8 cellular contexts compared by ENCODE assay signal in the genomic region with DNA sequence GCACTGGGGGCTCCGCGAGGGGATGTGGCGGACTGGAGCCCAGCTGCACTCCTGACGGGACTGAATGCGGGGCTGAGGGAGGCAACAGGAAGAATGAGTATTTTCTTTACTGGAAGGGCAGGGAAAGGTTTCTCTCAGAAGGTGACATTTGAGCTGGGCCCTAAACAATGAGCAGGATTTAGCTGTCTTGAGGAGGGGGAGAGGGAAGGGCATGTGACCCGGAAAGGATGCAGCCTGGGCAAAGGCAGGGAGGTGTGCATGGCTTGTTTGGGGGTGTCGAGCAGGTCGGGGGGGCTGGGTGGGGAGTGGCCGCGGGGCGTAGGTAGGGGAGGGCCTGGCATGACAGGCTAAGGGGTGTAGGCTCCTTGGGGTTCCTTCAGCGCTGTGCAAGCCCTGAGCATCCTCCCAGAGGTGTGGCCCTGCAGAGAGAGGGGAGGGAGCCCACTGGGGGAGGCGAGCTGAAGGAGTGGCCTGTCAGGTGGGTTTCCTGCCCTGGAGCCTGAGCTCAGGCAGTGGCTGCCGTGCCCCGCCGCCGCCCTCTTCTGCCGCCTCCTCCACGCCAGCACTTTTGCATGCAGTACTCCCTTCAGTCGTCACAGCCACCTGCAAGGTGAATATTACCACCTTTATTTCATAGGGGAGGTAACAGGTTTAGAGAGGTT. TPM values are rescaled to one million over a fixed set of nuclear protein-coding genes. Genes with fewer than 3 reads are reported as not detected.
DNase-seq lines count a peak whose midpoint lies in the region; ATAC-seq and TF ChIP-seq lines count a peak whose summit lies in the region.

No MANE protein-coding gene starts in this region.

- no peaks in the 10 kb centered on the region for H3K27me3 Mint-ChIP-seq in activated CD4-positive, alpha-beta memory T cell treated with anti-CD3 and anti-CD28 coated beads, Interleukin-2, amount 10 ng/mL, durations not matched to agents 7 days and 5 days
- H3K27me3 Mint-ChIP-seq in osteocyte (ENCODE audit: unreplicated experiment) = no peaks in the 10 kb centered on the region

- peaks cover 20% of the 10 kb centered on the region for H3K36me3 Mint-ChIP-seq in activated CD4-positive, alpha-beta memory T cell treated with anti-CD3 and anti-CD28 coated beads, Interleukin-2, amount 10 ng/mL, durations not matched to agents 7 days and 5 days (ENCODE audit: low read depth)
- no peaks in the 10 kb centered on the region for H3K36me3 Mint-ChIP-seq in osteocyte (ENCODE audit: unreplicated experiment)

- TF ChIP-seq CTCF in osteocyte (IDR thresholded peaks at IDR 0.05) = no peak

- peak overlapping the region; percentile 99 for H3K27ac Mint-ChIP-seq in activated CD4-positive, alpha-beta memory T cell treated with anti-CD3 and anti-CD28 coated beads, Interleukin-2, amount 10 ng/mL, durations not matched to agents 7 days and 5 days
- peak overlapping the region; percentile 90 for H3K27ac Mint-ChIP-seq in osteocyte (ENCODE audit: unreplicated experiment)

- DNase-seq in activated CD4-positive, alpha-beta memory T cell treated with anti-CD3 and anti-CD28 coated beads, Interleukin-2, amount 10 ng/mL, durations not matched to agents 7 days and 5 days = peak; percentile 94
- no peak for DNase-seq in epithelial cell of prostate (ENCODE audit: low read depth, low spot score)
- no peak for DNase-seq in osteocyte (ENCODE audit: extremely low spot score, unreplicated experiment)
- DNase-seq in kidney tubule cell (ENCODE audit: low spot score) = no peak
- DNase-seq in NCI-H748 treated with DMSO at 0.1 percent for 48 hours (lab: John Stamatoyannopoulos, UW) = no peak
- no peak for DNase-seq in HK-2 (ENCODE audit: unreplicated experiment)

- POLR2A ChIA-PET in activated CD4-positive, alpha-beta memory T cell treated with anti-CD3 and anti-CD28 coated beads, Interleukin-2, amount 10 ng/mL, durations not matched to agents 7 days and 5 days (lab: Charles Lee) = interaction anchor here (0.6 to 6.3 kb wide), 47 partner anchors 10 to 1704 kb away, joined by 3 to 182 read pairs (median 4); a partner anchor contains a TSS

- H3K9me3 Mint-ChIP-seq in activated CD4-positive, alpha-beta memory T cell treated with anti-CD3 and anti-CD28 coated beads, Interleukin-2, amount 10 ng/mL, durations not matched to agents 7 days and 5 days = no peaks in the 10 kb centered on the region
- no peaks in the 10 kb centered on the region for H3K9me3 Mint-ChIP-seq in osteocyte (ENCODE audit: unreplicated experiment)

- peak; percentile 34 for ATAC-seq in HG03342 (IDR thresholded peaks at IDR 0.05; ENCODE audit: unreplicated experiment)

- peak overlapping the region; percentile 82 for H3K4me3 Mint-ChIP-seq in activated CD4-positive, alpha-beta memory T cell treated with anti-CD3 and anti-CD28 coated beads, Interleukin-2, amount 10 ng/mL, durations not matched to agents 7 days and 5 days
- H3K4me3 Mint-ChIP-seq in osteocyte (ENCODE audit: unreplicated experiment) = peak overlapping the region; percentile 57

- TF ChIP-seq POLR2A in GM19193 (IDR thresholded peaks at IDR 0.05; ENCODE audit: extremely low read depth, insufficient read depth, insufficient read length) = peak; percentile 57

- CTCF ChIA-PET in activated CD4-positive, alpha-beta memory T cell treated with anti-CD3 and anti-CD28 coated beads, Interleukin-2, amount 10 ng/mL, durations not matched to agents 7 days and 5 days (lab: Charles Lee) = interaction anchor here (0.6 to 6.2 kb wide), 20 partner anchors 11 to 204 kb away, joined by 3 to 105 read pairs (median 6); a partner anchor contains a TSS

- H3K4me1 Mint-ChIP-seq in activated CD4-positive, alpha-beta memory T cell treated with anti-CD3 and anti-CD28 coated beads, Interleukin-2, amount 10 ng/mL, durations not matched to agents 7 days and 5 days = peaks cover 75% of the 10 kb centered on the region
- peaks cover 66% of the 10 kb centered on the region for H3K4me1 Mint-ChIP-seq in osteocyte (ENCODE audit: unreplicated experiment)

- peak overlapping the region; percentile 41 for H3K27ac ChIP-seq in epithelial cell of prostate

RNA-seq across cellular contexts. Expression of a gene that starts 17.2 kb away (rescaled TPM):
- total RNA-seq in activated CD4-positive, alpha-beta memory T cell treated with anti-CD3 and anti-CD28 coated beads, Interleukin-2, amount 10 ng/mL, durations not matched to agents 7 days and 5 days = 10 to 100 TPM; 14.2 to 15.1 TPM
- 4.6 and 5.7 TPM in 2 replicates for total RNA-seq in osteocyte

RNA-seq across cellular contexts. Expression of a gene that starts 52.8 kb away (rescaled TPM):
- 10 to 100 TPM; 32.9 to 33.1 TPM for total RNA-seq in activated CD4-positive, alpha-beta memory T cell treated with anti-CD3 and anti-CD28 coated beads, Interleukin-2, amount 10 ng/mL, durations not matched to agents 7 days and 5 days
- 24.5 and 24.7 TPM in 2 replicates for total RNA-seq in osteocyte
